ENCODE assay signal across 9 cellular contexts in the genomic region with DNA sequence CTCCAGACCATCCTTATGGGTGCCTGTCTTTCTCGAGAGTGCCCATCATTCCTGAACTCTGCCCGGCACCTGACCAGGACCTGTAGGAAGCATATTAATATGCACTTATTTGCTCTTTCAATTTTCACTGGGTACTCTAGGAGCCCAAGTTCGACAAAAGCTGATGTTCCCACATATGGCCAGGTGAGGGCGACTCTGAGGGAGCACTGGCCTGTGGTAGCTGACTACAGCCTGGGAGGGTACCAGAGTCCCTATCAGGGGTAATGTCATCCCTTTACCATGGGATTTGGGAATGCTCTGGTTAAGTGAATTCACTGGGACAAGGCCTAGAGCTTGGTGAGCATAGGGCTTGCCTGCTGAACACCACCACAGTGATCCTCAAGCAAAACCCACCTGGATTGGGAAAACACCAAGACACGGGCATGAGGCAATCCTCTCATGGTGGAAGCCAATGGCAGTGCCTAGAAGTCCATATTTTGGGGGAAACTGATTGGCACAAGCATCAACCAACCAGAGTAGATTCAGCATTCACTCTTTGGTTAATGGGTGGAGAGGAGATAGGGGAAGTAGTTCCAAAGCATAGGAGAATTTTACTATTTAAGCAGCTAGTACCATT.
A peak's percentile ranks its signal among the peaks of the same experiment; 100 is the strongest.
DNase-seq lines count a peak whose midpoint lies in the region; ATAC-seq and TF ChIP-seq lines count a peak whose summit lies in the region.
"Had no signal": no experiment of that assay in that cellular context is flagged by ENCODE, and none has a peak within 500 bp of the region (broad histone marks: within the 10 kb centered on the region; RNA-seq: fewer than 3 reads in every experiment).

No MANE protein-coding gene starts in this region.

- in situ Hi-C loops in astrocyte of the spinal cord (cut with HindIII; ENCODE audit: low sequenced_read_pairs), result no loop called here

- ATAC-seq in HG02623 (IDR thresholded peaks at IDR 0.05; ENCODE audit: unreplicated experiment), result no peak

- DNase-seq in NCI-H69 (lab: John Stamatoyannopoulos, UW) (peak; percentile 44), astrocyte of the spinal cord (ENCODE audit: low read depth, low spot score) (no peak), NCI-H2196 treated with DMSO at 0.1 percent for 48 hours (lab: John Stamatoyannopoulos, UW; ENCODE audit: unreplicated experiment) (no peak), mesenteric fat pad (ENCODE audit: low spot score) (no peak)
- DNase-seq in stimulated activated CD4-positive, alpha-beta T cell treated with anti-CD3 and anti-CD28 coated beads, Interleukin-15, amount 100 ng/mL, for 24 hours, result peak; percentile 62
- no peak for DNase-seq in NK-92 treated with Interleukin-12 subunit alpha and Interleukin-12 subunit beta, amount 100 ng/mL, for 24 hours (lab: John Stamatoyannopoulos, UW)
- DNase-seq: effector CD8-positive, alpha-beta T cell had no signal

- H3K4me3 ChIP-seq in GM12875 (ENCODE audit: low read depth, low read length), result no peak overlapping the region
- H3K4me3 ChIP-seq in astrocyte of the spinal cord (ENCODE audit: low read depth, low read length), result no peak overlapping the region

- TF ChIP-seq CTCF in GM12875 (IDR thresholded peaks at IDR 0.05; ENCODE audit: borderline replicate concordance, insufficient read depth, low read depth, low read length), result peak; percentile 57
- TF ChIP-seq CTCF in astrocyte of the spinal cord (IDR thresholded peaks at IDR 0.05; ENCODE audit: low read depth, low read length), result peak; percentile 41

Comparison
In these comparisons a context has a peak if more than half of its experiments do, and no peak if none do; other contexts are left out.
1. DNase-seq: peak in NCI-H69 (single experiment) and stimulated activated CD4-positive, alpha-beta T cell treated with anti-CD3 and anti-CD28 coated beads, Interleukin-15, amount 100 ng/mL, for 24 hours (single experiment); none in astrocyte of the spinal cord (single experiment), NCI-H2196 treated with DMSO at 0.1 percent for 48 hours (single experiment), mesenteric fat pad (single experiment) and NK-92 treated with Interleukin-12 subunit alpha and Interleukin-12 subunit beta, amount 100 ng/mL, for 24 hours (single experiment).